ENCODE assay signal across 8 cellular contexts in the genomic region with DNA sequence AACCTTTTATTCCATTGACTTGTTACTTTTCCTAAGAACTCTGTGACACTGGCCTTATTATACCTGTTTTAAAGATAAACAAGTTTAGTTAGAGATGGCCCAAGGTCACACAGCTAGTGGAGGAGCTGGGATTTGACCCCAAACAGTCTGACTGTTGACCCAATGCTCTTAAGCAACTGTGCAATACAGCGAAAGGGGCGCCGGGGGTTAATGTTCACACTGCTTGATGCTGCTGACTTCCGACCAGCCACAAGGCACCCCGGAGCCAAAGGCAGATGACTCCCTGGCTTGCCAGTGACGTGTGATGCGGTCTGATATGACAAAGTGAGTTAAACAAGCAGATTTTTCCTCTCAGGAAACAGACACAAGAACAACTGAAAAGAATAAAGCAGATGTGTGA. TPM values are rescaled to one million over a fixed set of nuclear protein-coding genes. Genes with fewer than 3 reads are reported as not detected.
A peak's percentile ranks its signal among the peaks of the same experiment; 100 is the strongest.
DNase-seq lines count a peak whose midpoint lies in the region; ATAC-seq and TF ChIP-seq lines count a peak whose summit lies in the region.

No MANE protein-coding gene starts in this region.

- 18% methylated on average over 7 of the region's 7 CpGs for WGBS in hepatocyte (ENCODE audit: low lambda C conversion rate, missing lambda C conversion rate)

- H3K4me1 ChIP-seq in hepatocyte (ENCODE audit: insufficient read depth): peaks cover 37% of the 10 kb centered on the region

- no peak overlapping the region for H2AFZ ChIP-seq in hepatocyte

- H3K27ac ChIP-seq in hepatocyte: peak overlapping the region; percentile 49

- no peaks in the 10 kb centered on the region for H3K9me3 Mint-ChIP-seq in activated naive CD4-positive, alpha-beta T cell treated with anti-CD3 and anti-CD28 coated beads, Interleukin-2, amount 50 U/mL, for 72 hours

- TF ChIP-seq CTCF in hepatocyte (IDR thresholded peaks at IDR 0.05; ENCODE audit: poor library complexity): no peak

- no peaks in the 10 kb centered on the region for H3K9me3 ChIP-seq in hepatocyte (ENCODE audit: low read depth)

- H3K79me2 ChIP-seq in hepatocyte: peaks cover 98% of the 10 kb centered on the region

- peak overlapping the region; percentile 46 to 87 for H3K27ac Mint-ChIP-seq in activated naive CD4-positive, alpha-beta T cell treated with anti-CD3 and anti-CD28 coated beads, Interleukin-2, amount 50 U/mL, for 72 hours

- H3K36me3 ChIP-seq in hepatocyte (replicated peaks; ENCODE audit: insufficient read depth, low read depth): no peaks in the 10 kb centered on the region

- DNase-seq in SKM-1 treated with dmso at 0.1 percent for 144 hours (lab: John Stamatoyannopoulos, UW; ENCODE audit: unreplicated experiment) (peak; percentile 58), hepatocyte (ENCODE audit: low spot score) (peak; percentile 71), NCI-H1694 treated with DMSO at 0.1 percent for 48 hours (lab: John Stamatoyannopoulos, UW) (no peak)
- DNase-seq in activated naive CD4-positive, alpha-beta T cell treated with anti-CD3 and anti-CD28 coated beads, Interleukin-2, amount 50 U/mL, for 72 hours (ENCODE audit: low spot score in 2 of 2): peak; percentile 72 to 79
- DNase-seq in stimulated activated CD4-positive, alpha-beta T cell treated with anti-CD3 and anti-CD28 coated beads, Interleukin-15, amount 100 ng/mL, for 24 hours: peak; percentile 89

- H3K27me3 ChIP-seq in hepatocyte: no peaks in the 10 kb centered on the region

- peaks cover 87% of the 10 kb centered on the region for H4K20me1 ChIP-seq in hepatocyte (ENCODE audit: insufficient read depth, poor library complexity, severe bottlenecking)

- no peaks in the 10 kb centered on the region for H3K9me2 ChIP-seq in hepatocyte (replicated peaks; ENCODE audit: insufficient read depth)

- ATAC-seq in GM18511 (IDR thresholded peaks at IDR 0.05; ENCODE audit: unreplicated experiment) (peak; percentile 72), HG02981 (IDR thresholded peaks at IDR 0.05; ENCODE audit: unreplicated experiment) (peak; percentile 95), GM19328 (IDR thresholded peaks at IDR 0.05; ENCODE audit: unreplicated experiment) (no peak)
- ATAC-seq in activated naive CD4-positive, alpha-beta T cell treated with anti-CD3 and anti-CD28 coated beads, Interleukin-2, amount 50 U/mL, for 72 hours: peak; percentile 98

- H3K36me3 Mint-ChIP-seq in activated naive CD4-positive, alpha-beta T cell treated with anti-CD3 and anti-CD28 coated beads, Interleukin-2, amount 50 U/mL, for 72 hours: peaks cover 0 to 22% of the 10 kb centered on the region in 2 donors

- H3K4me2 ChIP-seq in hepatocyte: peak overlapping the region; percentile 41

- H3K4me3 ChIP-seq in hepatocyte: no peak overlapping the region

RNA-seq across cellular contexts. Expression of gene PIK3R1, which starts 23.9 kb away (rescaled TPM):
- 10 to 100 TPM; 24.7 to 54.8 TPM for total RNA-seq in activated naive CD4-positive, alpha-beta T cell treated with anti-CD3 and anti-CD28 coated beads, Interleukin-2, amount 50 U/mL, for 72 hours
- 86.3 and 109 TPM in 2 replicates for total RNA-seq in hepatocyte
- polyA plus RNA-seq in hepatocyte: 36.4 and 38.9 TPM in 2 replicates
